18 cellular contexts compared by ENCODE assay signal in the genomic region with DNA sequence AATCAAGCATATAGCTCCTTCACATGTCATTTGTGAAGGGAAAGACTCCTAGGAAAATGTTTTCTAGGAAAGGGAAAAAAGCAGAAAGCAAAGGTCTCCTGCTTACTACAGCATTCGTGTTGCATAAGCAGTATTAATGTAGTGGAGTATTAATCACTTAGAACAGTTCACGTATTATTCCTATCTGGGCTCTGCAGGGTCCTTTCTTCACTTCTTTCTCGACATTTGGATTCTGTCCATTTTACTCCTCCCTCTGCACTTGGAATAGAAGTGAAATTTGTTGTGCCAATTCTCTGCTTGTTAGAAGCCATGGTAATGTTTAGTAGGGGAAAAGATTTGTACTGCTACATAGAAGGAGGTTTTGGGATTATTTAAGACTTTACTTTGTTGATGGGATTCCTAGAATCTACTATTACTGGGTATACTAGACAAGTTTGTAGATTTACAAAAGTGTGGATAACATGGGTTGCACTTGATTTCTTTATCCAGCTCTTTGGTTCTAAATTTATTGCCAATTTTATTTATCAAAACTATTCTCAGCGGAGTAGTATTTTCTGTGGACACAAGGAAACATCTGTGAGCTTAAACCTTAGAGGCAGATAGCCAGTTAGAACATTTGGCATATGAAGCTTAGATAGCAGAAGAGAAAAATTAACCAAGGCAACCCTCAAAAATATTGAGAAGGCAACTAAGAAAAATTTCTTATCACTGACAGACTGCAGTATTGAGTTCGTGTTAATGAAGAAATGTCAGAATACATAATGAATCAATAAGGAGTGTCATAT.
"Had no signal": no experiment of that assay in that cellular context is flagged by ENCODE, and none has a peak within 500 bp of the region (broad histone marks: within the 10 kb centered on the region; RNA-seq: fewer than 3 reads in every experiment).

No MANE protein-coding gene starts in this region.

- DNase-seq: activated CD4-positive, alpha-beta T cell treated with anti-CD3 and anti-CD28 coated beads, Interleukin-2, amount 10 ng/mL, durations not matched to agents 24 days and 14 days; activated CD8-positive, alpha-beta T cell treated with anti-CD3 and anti-CD28 coated beads, Interleukin-2, amount 10 ng/mL, durations not matched to agents 7 days and 5 days; activated naive CD4-positive, alpha-beta T cell treated with Interleukin-2 at 50 U/mL for 16 hours; activated naive CD8-positive, alpha-beta T cell treated with anti-CD3 and anti-CD28 coated beads, Interleukin-2, amount 10 ng/mL, durations not matched to agents 7 days and 5 days; activated T-cell treated with anti-CD3 and anti-CD28 coated beads, Interleukin-2, amount 50 U/mL, for 24 hours; anterior cingulate cortex; brain microvascular endothelial cell; colonic mucosa; endodermal cell; head of caudate nucleus; kidney glomerular epithelial cell; lower lobe of right lung; stimulated activated CD4-positive, alpha-beta T cell treated with anti-CD3 and anti-CD28 coated beads, Interleukin-15, amount 100 ng/mL, for 24 hours; stimulated activated CD4-positive, alpha-beta T cell treated with anti-CD3 and anti-CD28 coated beads, Interleukin-2, amount 100 ng/mL, for 48 hours; T-helper 1 cell; T-helper 9 cell had no signal

- H3K27ac ChIP-seq: brain microvascular endothelial cell, colonic mucosa, epithelial cell of prostate, lower lobe of right lung had no signal

- H3K36me3 ChIP-seq: brain microvascular endothelial cell, colonic mucosa, lower lobe of right lung had no signal

- H3K4me1 ChIP-seq: colonic mucosa had no signal

- H3K27me3 ChIP-seq: brain microvascular endothelial cell, colonic mucosa had no signal

- ATAC-seq: activated CD8-positive, alpha-beta T cell treated with anti-CD3 and anti-CD28 coated beads, Interleukin-2, amount 10 ng/mL, durations not matched to agents 7 days and 5 days; natural killer cell treated with Interleukin-12 subunit alpha and Interleukin-12 subunit beta and Interleukin-15 and Interleukin-18, amount 100 ng/mL, for 72 hours had no signal

- H3K9me3 ChIP-seq: colonic mucosa, lower lobe of right lung had no signal

- H3K4me3 ChIP-seq: colonic mucosa, lower lobe of right lung had no signal
